In genomic region chr7:130946110-130946509, GRCh38 we compare ENCODE assay signal across 13 cellular contexts.
DNase-seq lines count a peak whose midpoint lies in the region; ATAC-seq and TF ChIP-seq lines count a peak whose summit lies in the region.
"Had no signal": no experiment of that assay in that cellular context is flagged by ENCODE, and none has a peak within 500 bp of the region (broad histone marks: within the 10 kb centered on the region; RNA-seq: fewer than 3 reads in every experiment).

No MANE protein-coding gene starts in this region.

- H3K36me3 ChIP-seq in esophagus squamous epithelium (peaks cover 0 to under 1% (median 0%) of the 10 kb centered on the region in 3 donors), subcutaneous abdominal adipose tissue (ENCODE audit: control insufficient read depth in 5 of 5, insufficient read depth in 5 of 5, low read length in 5 of 5) (peaks cover 6 to 15% (median 11%) of the 10 kb centered on the region in 5 donors), adrenal gland (replicated peaks in 1 of 2) (peaks cover 0 to 8% of the 10 kb centered on the region in 2 donors)
- H3K36me3 ChIP-seq: WERI-Rb-1 had no signal

- H3K27ac Mint-ChIP-seq in activated T-cell treated with anti-CD3 and anti-CD28 coated beads, Interleukin-2, amount 50 U/mL, for 72 hours, result peak overlapping the region; percentile 98
- no peak overlapping the region for H3K27ac Mint-ChIP-seq in T-helper 17 cell

- peak overlapping the region; percentile 72 to 96 for H3K4me3 Mint-ChIP-seq in activated T-cell treated with anti-CD3 and anti-CD28 coated beads, Interleukin-2, amount 50 U/mL, for 72 hours
- peak overlapping the region; percentile 85 for H3K4me3 Mint-ChIP-seq in T-helper 17 cell

- peaks cover 6 to 91% (median 39%) of the 10 kb centered on the region in 3 donors for H3K4me1 ChIP-seq in esophagus squamous epithelium
- H3K4me1 ChIP-seq in subcutaneous abdominal adipose tissue (ENCODE audit: control insufficient read depth in 5 of 5, insufficient read depth in 5 of 5, low read length in 5 of 5), result peaks cover 0 to 33% (median 27%) of the 10 kb centered on the region in 5 donors
- H3K4me1 ChIP-seq in adrenal gland (replicated peaks in 1 of 2), result peaks cover 38 to 70% of the 10 kb centered on the region in 2 donors

- no peak overlapping the region for H3K4me3 ChIP-seq in esophagus squamous epithelium
- no peak overlapping the region for H3K4me3 ChIP-seq in subcutaneous abdominal adipose tissue (ENCODE audit: low read depth in 1 of 5, low read length in 5 of 5)
- H3K4me3 ChIP-seq in adrenal gland, result no peak overlapping the region
- H3K4me3 ChIP-seq: hepatocyte had no signal

- 58 to 63% methylated on average over 1 of the region's 1 CpG for whole genome bisulfite sequencing in esophagus squamous epithelium, 2 donors
- WGBS in adrenal gland, 4 donors, result 67 to 80% (median 72%) methylated on average over 1 of the region's 1 CpG

- TF ChIP-seq CTCF in esophagus squamous epithelium (IDR thresholded peaks at IDR 0.05) (no peak), adrenal gland (IDR thresholded peaks at IDR 0.05) (no peak)

- no peaks in the 10 kb centered on the region for H3K27me3 Mint-ChIP-seq in activated T-cell treated with anti-CD3 and anti-CD28 coated beads, Interleukin-2, amount 50 U/mL, for 72 hours (ENCODE audit: low read depth)
- no peaks in the 10 kb centered on the region for H3K27me3 Mint-ChIP-seq in T-helper 17 cell

- no peak overlapping the region for H3K9ac ChIP-seq in subcutaneous abdominal adipose tissue (ENCODE audit: low read length in 5 of 5)

- H3K27me3 ChIP-seq in esophagus squamous epithelium (no peaks in the 10 kb centered on the region), subcutaneous abdominal adipose tissue (ENCODE audit: control insufficient read depth in 5 of 5, insufficient read depth in 4 of 5, low read length in 5 of 5) (no peaks in the 10 kb centered on the region), adrenal gland (no peaks in the 10 kb centered on the region)
- H3K27me3 ChIP-seq: hepatocyte had no signal

- H3K9me3 ChIP-seq in T-helper 17 cell (ENCODE audit: control insufficient read depth, low read length, poor library complexity, severe bottlenecking) (no peaks in the 10 kb centered on the region), esophagus squamous epithelium (no peaks in the 10 kb centered on the region), subcutaneous abdominal adipose tissue (ENCODE audit: control insufficient read depth in 5 of 5, low read length in 5 of 5) (no peaks in the 10 kb centered on the region), adrenal gland (replicated peaks in 1 of 3) (no peaks in the 10 kb centered on the region)

- peak overlapping the region in 3 of 4 donors; percentile 90 to 95 (median 91) for H3K27ac ChIP-seq in esophagus squamous epithelium
- peak overlapping the region; percentile 4 for H3K27ac ChIP-seq in subcutaneous abdominal adipose tissue (ENCODE audit: low read depth, low read length)
- peak overlapping the region in 1 of 5 donors; percentile 31 for H3K27ac ChIP-seq in adrenal gland
- H3K27ac ChIP-seq: hepatocyte, WERI-Rb-1 had no signal

- no peak for ATAC-seq in activated T-cell treated with anti-CD3 and anti-CD28 coated beads, Interleukin-2, amount 50 U/mL, for 72 hours (replicated peaks in 1 of 2)
- no peak for ATAC-seq in T-helper 17 cell
- ATAC-seq in HG02840 (IDR thresholded peaks at IDR 0.05; ENCODE audit: low FRiP score, unreplicated experiment), result no peak
- no peak for ATAC-seq in GM21619 (IDR thresholded peaks at IDR 0.05; ENCODE audit: unreplicated experiment)

- DNase-seq in activated T-cell treated with anti-CD3 and anti-CD28 coated beads, Interleukin-2, amount 50 U/mL, for 72 hours, result no peak
- DNase-seq in activated T-cell treated with anti-CD3 and anti-CD28 coated beads, Interleukin-2, amount 50 U/mL, for 1 hour, result no peak
- DNase-seq in T-helper 17 cell (no peak), esophagus squamous epithelium (lab: John Stamatoyannopoulos, UW) (no peak), adrenal gland (no peak)
- DNase-seq: activated effector memory CD4-positive, alpha-beta T cell treated with Interleukin-2 at 50 U/mL for 16 hours; DMS79 treated with DMSO at 0.1 percent for 48 hours; nucleus accumbens; WERI-Rb-1 had no signal

- peaks cover 27 to 59% of the 10 kb centered on the region in 2 donors for H3K36me3 Mint-ChIP-seq in activated T-cell treated with anti-CD3 and anti-CD28 coated beads, Interleukin-2, amount 50 U/mL, for 72 hours (ENCODE audit: insufficient read depth in 2 of 2)
- peaks cover 13% of the 10 kb centered on the region for H3K36me3 Mint-ChIP-seq in T-helper 17 cell (ENCODE audit: low read depth)

- intact Hi-C loops in esophagus squamous epithelium (cut with DNase I) (no loop called here), adrenal gland (cut with DNase I) (no loop called here)

- H3K9me3 Mint-ChIP-seq in activated T-cell treated with anti-CD3 and anti-CD28 coated beads, Interleukin-2, amount 50 U/mL, for 72 hours, result no peaks in the 10 kb centered on the region

- TF ChIP-seq POLR2A in esophagus squamous epithelium (IDR thresholded peaks at IDR 0.05), result no peak
- no peak for TF ChIP-seq POLR2A in adrenal gland (IDR thresholded peaks at IDR 0.05)

- H3K4me1 Mint-ChIP-seq in activated T-cell treated with anti-CD3 and anti-CD28 coated beads, Interleukin-2, amount 50 U/mL, for 72 hours (ENCODE audit: low read depth), result peaks cover 71% of the 10 kb centered on the region
- peaks cover 70% of the 10 kb centered on the region for H3K4me1 Mint-ChIP-seq in T-helper 17 cell
